Comparison of ENCODE assay signal across 1 cellular context in genomic region chr11:6438979-6439571, GRCh38.
A peak's percentile ranks its signal among the peaks of the same experiment; 100 is the strongest.
TF ChIP-seq lines count a peak whose summit lies in the region.

No MANE protein-coding gene starts in this region.

TF ChIP-seq in K562, 482 proteins besides CTCF, POLR2A, EP300 and RAD21 (continued from another document and continues in another):
- TF ChIP-seq, protein P1, sequence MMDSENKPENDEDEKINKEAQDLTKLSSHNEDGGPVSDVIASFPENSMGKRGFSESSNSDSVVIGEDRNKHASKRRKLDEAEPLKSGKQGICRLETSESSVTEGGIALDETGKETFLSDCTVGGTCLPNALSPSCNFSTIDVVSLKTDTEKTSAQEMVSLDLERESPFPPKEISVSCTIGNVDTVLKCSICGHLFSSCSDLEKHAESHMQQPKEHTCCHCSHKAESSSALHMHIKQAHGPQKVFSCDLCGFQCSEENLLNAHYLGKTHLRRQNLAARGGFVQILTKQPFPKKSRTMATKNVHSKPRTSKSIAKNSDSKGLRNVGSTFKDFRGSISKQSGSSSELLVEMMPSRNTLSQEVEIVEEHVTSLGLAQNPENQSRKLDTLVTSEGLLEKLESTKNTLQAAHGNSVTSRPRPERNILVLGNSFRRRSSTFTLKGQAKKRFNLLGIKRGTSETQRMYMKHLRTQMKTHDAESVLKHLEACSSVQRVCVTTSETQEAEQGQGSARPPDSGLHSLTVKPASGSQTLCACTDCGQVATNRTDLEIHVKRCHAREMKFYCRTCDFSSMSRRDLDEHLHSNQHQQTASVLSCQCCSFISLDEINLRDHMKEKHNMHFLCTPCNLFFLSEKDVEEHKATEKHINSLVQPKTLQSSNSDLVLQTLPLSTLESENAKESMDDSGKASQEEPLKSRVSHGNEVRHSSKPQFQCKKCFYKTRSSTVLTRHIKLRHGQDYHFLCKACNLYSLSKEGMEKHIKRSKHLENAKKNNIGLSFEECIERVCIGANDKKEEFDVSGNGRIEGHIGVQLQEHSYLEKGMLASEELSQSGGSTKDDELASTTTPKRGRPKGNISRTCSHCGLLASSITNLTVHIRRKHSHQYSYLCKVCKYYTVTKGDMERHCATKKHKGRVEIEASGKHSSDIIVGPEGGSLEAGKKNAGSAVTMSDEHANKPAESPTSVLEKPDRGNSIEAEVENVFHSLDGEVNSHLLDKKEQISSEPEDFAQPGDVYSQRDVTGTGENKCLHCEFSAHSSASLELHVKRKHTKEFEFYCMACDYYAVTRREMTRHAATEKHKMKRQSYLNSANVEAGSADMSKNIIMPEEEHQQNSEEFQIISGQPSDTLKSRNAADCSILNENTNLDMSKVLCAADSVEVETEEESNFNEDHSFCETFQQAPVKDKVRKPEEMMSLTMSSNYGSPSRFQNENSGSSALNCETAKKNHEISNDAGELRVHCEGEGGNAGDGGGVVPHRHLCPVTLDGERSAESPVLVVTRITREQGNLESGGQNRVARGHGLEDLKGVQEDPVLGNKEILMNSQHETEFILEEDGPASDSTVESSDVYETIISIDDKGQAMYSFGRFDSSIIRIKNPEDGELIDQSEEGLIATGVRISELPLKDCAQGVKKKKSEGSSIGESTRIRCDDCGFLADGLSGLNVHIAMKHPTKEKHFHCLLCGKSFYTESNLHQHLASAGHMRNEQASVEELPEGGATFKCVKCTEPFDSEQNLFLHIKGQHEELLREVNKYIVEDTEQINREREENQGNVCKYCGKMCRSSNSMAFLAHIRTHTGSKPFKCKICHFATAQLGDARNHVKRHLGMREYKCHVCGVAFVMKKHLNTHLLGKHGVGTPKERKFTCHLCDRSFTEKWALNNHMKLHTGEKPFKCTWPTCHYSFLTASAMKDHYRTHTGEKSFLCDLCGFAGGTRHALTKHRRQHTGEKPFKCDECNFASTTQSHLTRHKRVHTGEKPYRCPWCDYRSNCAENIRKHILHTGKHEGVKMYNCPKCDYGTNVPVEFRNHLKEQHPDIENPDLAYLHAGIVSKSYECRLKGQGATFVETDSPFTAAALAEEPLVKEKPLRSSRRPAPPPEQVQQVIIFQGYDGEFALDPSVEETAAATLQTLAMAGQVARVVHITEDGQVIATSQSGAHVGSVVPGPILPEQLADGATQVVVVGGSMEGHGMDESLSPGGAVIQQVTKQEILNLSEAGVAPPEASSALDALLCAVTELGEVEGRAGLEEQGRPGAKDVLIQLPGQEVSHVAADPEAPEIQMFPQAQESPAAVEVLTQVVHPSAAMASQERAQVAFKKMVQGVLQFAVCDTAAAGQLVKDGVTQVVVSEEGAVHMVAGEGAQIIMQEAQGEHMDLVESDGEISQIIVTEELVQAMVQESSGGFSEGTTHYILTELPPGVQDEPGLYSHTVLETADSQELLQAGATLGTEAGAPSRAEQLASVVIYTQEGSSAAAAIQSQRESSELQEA (IDR thresholded peaks at IDR 0.05; ENCODE audit: low read depth) = no peak
- TF ChIP-seq POLR2G (IDR thresholded peaks at IDR 0.05; ENCODE audit: low read depth, low read length) = no peak
- no peak for TF ChIP-seq ZBTB7A (IDR thresholded peaks at IDR 0.05; ENCODE audit: borderline replicate concordance, control insufficient read depth, low read depth, low read length)
- TF ChIP-seq, protein P2, sequence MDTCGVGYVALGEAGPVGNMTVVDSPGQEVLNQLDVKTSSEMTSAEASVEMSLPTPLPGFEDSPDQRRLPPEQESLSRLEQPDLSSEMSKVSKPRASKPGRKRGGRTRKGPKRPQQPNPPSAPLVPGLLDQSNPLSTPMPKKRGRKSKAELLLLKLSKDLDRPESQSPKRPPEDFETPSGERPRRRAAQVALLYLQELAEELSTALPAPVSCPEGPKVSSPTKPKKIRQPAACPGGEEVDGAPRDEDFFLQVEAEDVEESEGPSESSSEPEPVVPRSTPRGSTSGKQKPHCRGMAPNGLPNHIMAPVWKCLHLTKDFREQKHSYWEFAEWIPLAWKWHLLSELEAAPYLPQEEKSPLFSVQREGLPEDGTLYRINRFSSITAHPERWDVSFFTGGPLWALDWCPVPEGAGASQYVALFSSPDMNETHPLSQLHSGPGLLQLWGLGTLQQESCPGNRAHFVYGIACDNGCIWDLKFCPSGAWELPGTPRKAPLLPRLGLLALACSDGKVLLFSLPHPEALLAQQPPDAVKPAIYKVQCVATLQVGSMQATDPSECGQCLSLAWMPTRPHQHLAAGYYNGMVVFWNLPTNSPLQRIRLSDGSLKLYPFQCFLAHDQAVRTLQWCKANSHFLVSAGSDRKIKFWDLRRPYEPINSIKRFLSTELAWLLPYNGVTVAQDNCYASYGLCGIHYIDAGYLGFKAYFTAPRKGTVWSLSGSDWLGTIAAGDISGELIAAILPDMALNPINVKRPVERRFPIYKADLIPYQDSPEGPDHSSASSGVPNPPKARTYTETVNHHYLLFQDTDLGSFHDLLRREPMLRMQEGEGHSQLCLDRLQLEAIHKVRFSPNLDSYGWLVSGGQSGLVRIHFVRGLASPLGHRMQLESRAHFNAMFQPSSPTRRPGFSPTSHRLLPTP (IDR thresholded peaks at IDR 0.05; ENCODE audit: borderline replicate concordance, extremely low read depth, insufficient read length) = no peak
- TF ChIP-seq RFX7 (CRISPR knock-in tag; IDR thresholded peaks at IDR 0.05) = no peak
- TF ChIP-seq RHOXF2B (CRISPR knock-in tag; conservative IDR thresholded peaks at IDR 0.05) = no peak
- TF ChIP-seq, protein P3, sequence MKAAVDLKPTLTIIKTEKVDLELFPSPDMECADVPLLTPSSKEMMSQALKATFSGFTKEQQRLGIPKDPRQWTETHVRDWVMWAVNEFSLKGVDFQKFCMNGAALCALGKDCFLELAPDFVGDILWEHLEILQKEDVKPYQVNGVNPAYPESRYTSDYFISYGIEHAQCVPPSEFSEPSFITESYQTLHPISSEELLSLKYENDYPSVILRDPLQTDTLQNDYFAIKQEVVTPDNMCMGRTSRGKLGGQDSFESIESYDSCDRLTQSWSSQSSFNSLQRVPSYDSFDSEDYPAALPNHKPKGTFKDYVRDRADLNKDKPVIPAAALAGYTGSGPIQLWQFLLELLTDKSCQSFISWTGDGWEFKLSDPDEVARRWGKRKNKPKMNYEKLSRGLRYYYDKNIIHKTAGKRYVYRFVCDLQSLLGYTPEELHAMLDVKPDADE (conservative IDR thresholded peaks at IDR 0.05; ENCODE audit: control insufficient read depth, low read depth, low read length) = no peak
- no peak for TF ChIP-seq TCFL5 (CRISPR knock-in tag; conservative IDR thresholded peaks at IDR 0.05)
- no peak for TF ChIP-seq ESRRB (CRISPR knock-in tag; IDR thresholded peaks at IDR 0.05; ENCODE audit: borderline replicate concordance)
- no peak for TF ChIP-seq SRSF7 (optimal IDR thresholded peaks at IDR 0.05; ENCODE audit: low read depth, low read length)
- peak; percentile 27; the same call in 1 of the 2 replicates for TF ChIP-seq CREM (IDR thresholded peaks at IDR 0.05; ENCODE audit: low read depth)
- no peak for TF ChIP-seq CHCHD3 (CRISPR knock-in tag; IDR thresholded peaks at IDR 0.05)
- no peak for TF ChIP-seq BHLHE40 (IDR thresholded peaks at IDR 0.05; ENCODE audit: low read length)
- no peak for TF ChIP-seq ELF2 (CRISPR knock-in tag; IDR thresholded peaks at IDR 0.05)
- TF ChIP-seq MBD2 (IDR thresholded peaks at IDR 0.05; ENCODE audit: borderline replicate concordance, low read depth) = no peak
- no peak for TF ChIP-seq ASH1L (IDR thresholded peaks at IDR 0.05; ENCODE audit: borderline replicate concordance, low read depth, partially characterized antibody)
- no peak for TF ChIP-seq CREB1 (IDR thresholded peaks at IDR 0.05)
- TF ChIP-seq CREB1 (CRISPR knock-in tag; IDR thresholded peaks at IDR 0.05) = no peak
- TF ChIP-seq ZNF384 (IDR thresholded peaks at IDR 0.05; ENCODE audit: low read depth, low read length) = peak; percentile 13; the same call in 1 of the 2 replicates
- no peak for TF ChIP-seq RBM39 (optimal IDR thresholded peaks at IDR 0.05; ENCODE audit: low read depth, low read length)
- 0 out of 4 replicates have a peak, but pooled peaks of 1 of the 2 experiments have one; percentile 16 for TF ChIP-seq FOXK2 (conservative IDR thresholded peaks at IDR 0.05 in 1 of 2, IDR thresholded peaks at IDR 0.05 in 1 of 2; ENCODE audit: low read depth in 2 of 2)
- TF ChIP-seq, protein P4, sequence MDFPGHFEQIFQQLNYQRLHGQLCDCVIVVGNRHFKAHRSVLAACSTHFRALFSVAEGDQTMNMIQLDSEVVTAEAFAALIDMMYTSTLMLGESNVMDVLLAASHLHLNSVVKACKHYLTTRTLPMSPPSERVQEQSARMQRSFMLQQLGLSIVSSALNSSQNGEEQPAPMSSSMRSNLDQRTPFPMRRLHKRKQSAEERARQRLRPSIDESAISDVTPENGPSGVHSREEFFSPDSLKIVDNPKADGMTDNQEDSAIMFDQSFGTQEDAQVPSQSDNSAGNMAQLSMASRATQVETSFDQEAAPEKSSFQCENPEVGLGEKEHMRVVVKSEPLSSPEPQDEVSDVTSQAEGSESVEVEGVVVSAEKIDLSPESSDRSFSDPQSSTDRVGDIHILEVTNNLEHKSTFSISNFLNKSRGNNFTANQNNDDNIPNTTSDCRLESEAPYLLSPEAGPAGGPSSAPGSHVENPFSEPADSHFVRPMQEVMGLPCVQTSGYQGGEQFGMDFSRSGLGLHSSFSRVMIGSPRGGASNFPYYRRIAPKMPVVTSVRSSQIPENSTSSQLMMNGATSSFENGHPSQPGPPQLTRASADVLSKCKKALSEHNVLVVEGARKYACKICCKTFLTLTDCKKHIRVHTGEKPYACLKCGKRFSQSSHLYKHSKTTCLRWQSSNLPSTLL (IDR thresholded peaks at IDR 0.05) = no peak
- TF ChIP-seq ZNF707 (CRISPR knock-in tag; conservative IDR thresholded peaks at IDR 0.05) = no peak
- TF ChIP-seq CBX8 (IDR thresholded peaks at IDR 0.05; ENCODE audit: borderline replicate concordance, extremely low read depth, low read depth, low read length, poor library complexity, severe bottlenecking) = no peak
- TF ChIP-seq PREB (CRISPR knock-in tag; IDR thresholded peaks at IDR 0.05) = no peak
- no peak for TF ChIP-seq ZFP91 (CRISPR knock-in tag; IDR thresholded peaks at IDR 0.05)
- no peak for TF ChIP-seq ZBTB33 (CRISPR knock-in tag; IDR thresholded peaks at IDR 0.05)
- no peak for TF ChIP-seq DDX20 (tag; IDR thresholded peaks at IDR 0.05; ENCODE audit: low read depth)
- TF ChIP-seq, protein P5, sequence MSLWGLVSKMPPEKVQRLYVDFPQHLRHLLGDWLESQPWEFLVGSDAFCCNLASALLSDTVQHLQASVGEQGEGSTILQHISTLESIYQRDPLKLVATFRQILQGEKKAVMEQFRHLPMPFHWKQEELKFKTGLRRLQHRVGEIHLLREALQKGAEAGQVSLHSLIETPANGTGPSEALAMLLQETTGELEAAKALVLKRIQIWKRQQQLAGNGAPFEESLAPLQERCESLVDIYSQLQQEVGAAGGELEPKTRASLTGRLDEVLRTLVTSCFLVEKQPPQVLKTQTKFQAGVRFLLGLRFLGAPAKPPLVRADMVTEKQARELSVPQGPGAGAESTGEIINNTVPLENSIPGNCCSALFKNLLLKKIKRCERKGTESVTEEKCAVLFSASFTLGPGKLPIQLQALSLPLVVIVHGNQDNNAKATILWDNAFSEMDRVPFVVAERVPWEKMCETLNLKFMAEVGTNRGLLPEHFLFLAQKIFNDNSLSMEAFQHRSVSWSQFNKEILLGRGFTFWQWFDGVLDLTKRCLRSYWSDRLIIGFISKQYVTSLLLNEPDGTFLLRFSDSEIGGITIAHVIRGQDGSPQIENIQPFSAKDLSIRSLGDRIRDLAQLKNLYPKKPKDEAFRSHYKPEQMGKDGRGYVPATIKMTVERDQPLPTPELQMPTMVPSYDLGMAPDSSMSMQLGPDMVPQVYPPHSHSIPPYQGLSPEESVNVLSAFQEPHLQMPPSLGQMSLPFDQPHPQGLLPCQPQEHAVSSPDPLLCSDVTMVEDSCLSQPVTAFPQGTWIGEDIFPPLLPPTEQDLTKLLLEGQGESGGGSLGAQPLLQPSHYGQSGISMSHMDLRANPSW (CRISPR knock-in tag; IDR thresholded peaks at IDR 0.05) = no peak
- peak; percentile 62; the same call in 1 of the 2 replicates for TF ChIP-seq SMC3 (conservative IDR thresholded peaks at IDR 0.05; ENCODE audit: insufficient read depth, low read depth, low read length)
